Comparison of ENCODE assay signal across 10 cellular contexts in genomic region chr7:43637114-43637806, GRCh38. TPM values are rescaled to one million over a fixed set of nuclear protein-coding genes. Genes with fewer than 3 reads are reported as not detected.
DNase-seq lines count a peak whose midpoint lies in the region; ATAC-seq and TF ChIP-seq lines count a peak whose summit lies in the region.
"Had no signal": no experiment of that assay in that cellular context is flagged by ENCODE, and none has a peak within 500 bp of the region (broad histone marks: within the 10 kb centered on the region; RNA-seq: fewer than 3 reads in every experiment).

No MANE protein-coding gene starts in this region.

- no peaks in the 10 kb centered on the region for H3K9me3 Mint-ChIP-seq in CD4-positive, CD25-positive, alpha-beta regulatory T cell
- H3K9me3 Mint-ChIP-seq in IgD-negative memory B cell (no peaks in the 10 kb centered on the region), mesothelial cell of epicardium (no peaks in the 10 kb centered on the region)

- H3K27me3 ChIP-seq in CD4-positive, CD25-positive, alpha-beta regulatory T cell (ENCODE audit: control insufficient read depth, insufficient read depth, low read length): no peaks in the 10 kb centered on the region
- H3K27me3 ChIP-seq in ascending aorta (no peaks in the 10 kb centered on the region), adrenal gland (no peaks in the 10 kb centered on the region)

- peaks cover 16% of the 10 kb centered on the region for H3K4me1 ChIP-seq in CD4-positive, CD25-positive, alpha-beta regulatory T cell (ENCODE audit: control insufficient read depth, insufficient read depth, low read length, poor library complexity, severe bottlenecking)
- H3K4me1 ChIP-seq in ascending aorta (peaks cover 5 to 26% of the 10 kb centered on the region in 2 donors), adrenal gland (replicated peaks in 1 of 2) (peaks cover 15 to 23% of the 10 kb centered on the region in 2 donors)

- DNase-seq in CD4-positive, CD25-positive, alpha-beta regulatory T cell: peak in 2 of 3 donors; percentile 25 to 51
- no peak for DNase-seq in ascending aorta (ENCODE audit: low spot score in 2 of 2)
- DNase-seq in mesothelial cell of epicardium (ENCODE audit: low spot score in 2 of 2, unreplicated experiment in 2 of 2): no peak
- no peak for DNase-seq in adrenal gland
- no peak for DNase-seq in NCI-H1417 treated with DMSO at 0.1 percent for 48 hours (lab: John Stamatoyannopoulos, UW)
- DNase-seq in NCI-H2107 (lab: John Stamatoyannopoulos, UW): no peak
- DNase-seq: hypothalamus, NCI-H510A had no signal

- peaks cover 28 to 80% (median 43%) of the 10 kb centered on the region in 4 donors for H3K4me1 Mint-ChIP-seq in CD4-positive, CD25-positive, alpha-beta regulatory T cell
- H3K4me1 Mint-ChIP-seq in IgD-negative memory B cell: peaks cover 31 to 46% (median 46%) of the 10 kb centered on the region in 3 donors
- H3K4me1 Mint-ChIP-seq in mesothelial cell of epicardium: peaks cover 32% of the 10 kb centered on the region

- no peak for TF ChIP-seq CTCF in ascending aorta (IDR thresholded peaks at IDR 0.05)
- no peak for TF ChIP-seq CTCF in mesothelial cell of epicardium (IDR thresholded peaks at IDR 0.05; ENCODE audit: unreplicated experiment)
- TF ChIP-seq CTCF in adrenal gland (IDR thresholded peaks at IDR 0.05): no peak

- peaks cover 57% of the 10 kb centered on the region for H3K36me3 Mint-ChIP-seq in CD4-positive, CD25-positive, alpha-beta regulatory T cell
- H3K36me3 Mint-ChIP-seq in IgD-negative memory B cell (peaks cover 9% of the 10 kb centered on the region), mesothelial cell of epicardium (peaks cover 41% of the 10 kb centered on the region)

- H3K4me3 Mint-ChIP-seq in CD4-positive, CD25-positive, alpha-beta regulatory T cell: peak overlapping the region; percentile 3 to 38 (median 13)
- H3K4me3 Mint-ChIP-seq in IgD-negative memory B cell (peak overlapping the region in 1 of 4 donors; percentile 73), mesothelial cell of epicardium (no peak overlapping the region)

- H3K27ac Mint-ChIP-seq in CD4-positive, CD25-positive, alpha-beta regulatory T cell: peak overlapping the region; percentile 81 to 98 (median 85)
- H3K27ac Mint-ChIP-seq in IgD-negative memory B cell (peak overlapping the region; percentile 49 to 87 (median 84)), mesothelial cell of epicardium (peak overlapping the region; percentile 47)

- peak; percentile 85 to 86 for ATAC-seq in CD4-positive, CD25-positive, alpha-beta regulatory T cell (ENCODE audit: low read depth in 2 of 2)
- no peak for ATAC-seq in HG03460 (IDR thresholded peaks at IDR 0.05; ENCODE audit: unreplicated experiment)

- no peak for TF ChIP-seq POLR2A in adrenal gland (IDR thresholded peaks at IDR 0.05)

- H3K27ac ChIP-seq in CD4-positive, CD25-positive, alpha-beta regulatory T cell (ENCODE audit: insufficient read depth, low read length, poor library complexity, severe bottlenecking): peak overlapping the region; percentile 65
- peak overlapping the region; percentile 69 to 75 for H3K27ac ChIP-seq in ascending aorta
- H3K27ac ChIP-seq in adrenal gland: no peak overlapping the region

- H3K4me3 ChIP-seq in CD4-positive, CD25-positive, alpha-beta regulatory T cell (ENCODE audit: low read depth, low read length): peak overlapping the region; percentile 42
- H3K4me3 ChIP-seq in ascending aorta: no peak overlapping the region
- no peak overlapping the region for H3K4me3 ChIP-seq in adrenal gland

- intact Hi-C loops in ascending aorta (cut with DNase I): no loop called here
- intact Hi-C loops in adrenal gland (cut with DNase I): no loop called here

- no peaks in the 10 kb centered on the region for H3K27me3 Mint-ChIP-seq in CD4-positive, CD25-positive, alpha-beta regulatory T cell
- no peaks in the 10 kb centered on the region for H3K27me3 Mint-ChIP-seq in IgD-negative memory B cell
- no peaks in the 10 kb centered on the region for H3K27me3 Mint-ChIP-seq in mesothelial cell of epicardium (ENCODE audit: low read depth)

- H3K36me3 ChIP-seq in CD4-positive, CD25-positive, alpha-beta regulatory T cell (ENCODE audit: control insufficient read depth, insufficient read depth, low read length): peaks cover 60% of the 10 kb centered on the region
- peaks cover 11 to 18% of the 10 kb centered on the region in 2 donors for H3K36me3 ChIP-seq in ascending aorta
- peaks cover 0 to 18% of the 10 kb centered on the region in 2 donors for H3K36me3 ChIP-seq in adrenal gland (replicated peaks in 1 of 2)

- H3K9me3 ChIP-seq in CD4-positive, CD25-positive, alpha-beta regulatory T cell (ENCODE audit: control insufficient read depth in 2 of 2, low read length in 2 of 2): no peaks in the 10 kb centered on the region
- H3K9me3 ChIP-seq in ascending aorta: no peaks in the 10 kb centered on the region
- no peaks in the 10 kb centered on the region for H3K9me3 ChIP-seq in adrenal gland (replicated peaks in 1 of 3)

- WGBS in adrenal gland, 4 donors: 66 to 73% (median 70%) methylated on average over 4 of the region's 4 CpGs

RNA-seq across cellular contexts. Expression of gene STK17A, which starts 54.4 kb away (rescaled TPM):
- total RNA-seq in CD4-positive, CD25-positive, alpha-beta regulatory T cell: 126 TPM
- 100 to 1,000 TPM; 104 to 139 (median 108) TPM for polyA plus RNA-seq in CD4-positive, CD25-positive, alpha-beta regulatory T cell
- polyA plus RNA-seq in IgD-negative memory B cell: 175 TPM
- 9.6 TPM for total RNA-seq in ascending aorta
- 7.8 to 9.5 TPM (median 9.3 TPM) in 3 replicates for total RNA-seq in mesothelial cell of epicardium
- 10 to 100 TPM; 11.1 to 38.8 (median 28.0) TPM for total RNA-seq in adrenal gland
- polyA plus RNA-seq in adrenal gland: 10 to 100 TPM in 2 of 3 donors, 1 to 10 TPM in 1; 7.8 to 26.7 (median 14.2) TPM

Comparison
In these comparisons a context has a peak if more than half of its experiments do, and no peak if none do; other contexts are left out.
1. DNase-seq: peak in CD4-positive, CD25-positive, alpha-beta regulatory T cell (2 of 3); none in ascending aorta (0 of 2), mesothelial cell of epicardium (0 of 2), adrenal gland (0 of 7), NCI-H1417 treated with DMSO at 0.1 percent for 48 hours (single experiment) and NCI-H2107 (single experiment).
2. H3K27ac ChIP-seq: peak in CD4-positive, CD25-positive, alpha-beta regulatory T cell (single experiment) and ascending aorta (2 of 2); none in adrenal gland (0 of 5).
3. Peak in every context shown above with its lines, with median percentiles within 50 percentile points of each other: H3K27ac Mint-ChIP-seq.